Comparison of ENCODE assay signal across 8 cellular contexts in the genomic region with DNA sequence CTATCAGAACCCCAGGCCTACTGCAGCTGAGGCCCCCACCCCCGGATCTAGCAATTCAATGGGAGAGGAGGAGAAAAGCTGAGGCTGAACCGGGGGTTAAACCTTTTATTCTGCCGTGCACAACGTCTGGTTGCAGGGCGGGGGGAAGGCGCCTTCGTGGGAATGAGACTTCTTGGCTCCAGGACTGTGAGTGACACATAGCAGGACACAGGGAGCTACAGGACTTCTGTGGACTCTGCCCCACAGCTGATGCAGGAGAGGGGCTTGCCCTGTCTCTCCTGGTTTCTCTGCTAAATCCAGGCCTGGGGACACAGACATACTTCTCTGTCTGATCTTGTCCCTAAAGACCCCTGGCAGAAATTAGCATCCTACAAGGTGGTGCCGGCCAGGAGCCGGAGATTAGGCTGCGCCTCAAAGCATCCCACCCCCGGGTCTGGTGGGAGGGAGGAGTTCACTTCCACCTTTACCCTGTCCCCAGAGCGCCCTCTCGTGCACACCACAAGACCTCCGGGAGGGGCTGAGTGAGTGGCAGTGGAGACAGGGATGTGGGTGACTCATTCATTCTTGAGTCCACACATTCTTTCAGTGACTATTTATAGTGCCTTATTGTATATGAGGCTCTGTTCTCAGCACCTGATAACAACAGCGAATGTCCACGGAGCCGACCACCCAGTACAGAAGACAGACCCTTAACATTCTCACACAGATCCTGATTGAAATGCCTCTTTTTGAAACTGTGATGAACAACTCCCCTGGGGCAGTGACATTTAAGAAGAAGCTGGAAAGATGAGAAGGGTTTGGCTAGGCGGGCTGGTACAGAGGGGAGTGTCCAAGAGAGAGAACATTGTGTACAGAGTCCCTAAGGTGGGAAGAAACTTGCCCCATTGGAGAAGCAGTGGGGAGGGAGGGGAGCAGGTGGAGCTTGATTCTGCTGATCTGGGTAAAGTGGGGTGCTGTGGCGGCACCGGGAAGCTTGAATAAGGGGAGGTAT. TPM values are rescaled to one million over a fixed set of nuclear protein-coding genes. Genes with fewer than 3 reads are reported as not detected.
A peak's percentile ranks its signal among the peaks of the same experiment; 100 is the strongest.
DNase-seq lines count a peak whose midpoint lies in the region; ATAC-seq and TF ChIP-seq lines count a peak whose summit lies in the region.

No MANE protein-coding gene starts in this region.

- no peak for ATAC-seq in GM21447 (IDR thresholded peaks at IDR 0.05; ENCODE audit: unreplicated experiment)

- H3K4me3 ChIP-seq in fibroblast of pulmonary artery (replicated peaks; ENCODE audit: low read depth, low read length) (no peak overlapping the region), ovary (no peak overlapping the region)

- no peaks in the 10 kb centered on the region for H3K36me3 ChIP-seq in ovary

- peak overlapping the region; percentile 5 to 43 for H3K27ac ChIP-seq in ovary

- peaks cover 2% of the 10 kb centered on the region for H3K4me1 ChIP-seq in ovary (ENCODE audit: insufficient read depth)

- 32 to 39% (median 37%) methylated on average over 20 of the region's 20 CpGs for WGBS in ovary, 3 donors

- no peak for TF ChIP-seq POLR2A in ovary (IDR thresholded peaks at IDR 0.05)

- intact Hi-C loops in ovary (cut with DNase I) = no loop called here

- DNase-seq in DMS 273 (lab: John Stamatoyannopoulos, UW; ENCODE audit: unreplicated experiment) (peak; percentile 72), DMS 273 treated with DMSO at 0.1 percent for 48 hours (lab: John Stamatoyannopoulos, UW) (no peak), HUDEP-2 (lab: John Stamatoyannopoulos, UW; ENCODE audit: unreplicated experiment in 76 of 76) (peak in 75 of 76 experiments; percentile 7 to 95 (median 84)), SW 1271 (lab: John Stamatoyannopoulos, UW) (peak; percentile 80 to 87), fibroblast of pulmonary artery (ENCODE audit: low read depth) (peak; percentile 89), ovary (peak; percentile 70 to 79 (median 75))
- no peak for DNase-seq in effector CD4-positive, alpha-beta T cell

- H3K9me3 ChIP-seq in ovary = no peaks in the 10 kb centered on the region

- H3K27me3 ChIP-seq in ovary = no peaks in the 10 kb centered on the region

- TF ChIP-seq CTCF in fibroblast of pulmonary artery (IDR thresholded peaks at IDR 0.05; ENCODE audit: low read length, missing control alignments) (peak; percentile 68), ovary (IDR thresholded peaks at IDR 0.05) (peak in 2 of 3 donors; percentile 15 to 18)

- no peak for TF ChIP-seq EP300 in ovary (IDR thresholded peaks at IDR 0.05)

RNA-seq across cellular contexts. Expression of gene GMPR, which starts 38.9 kb away (rescaled TPM):
- total RNA-seq in ovary = 10 to 100 TPM; 18.6 to 49.4 (median 35.1) TPM
- polyA plus RNA-seq in ovary = 10 to 100 TPM; 32.5 to 50.2 TPM

Comparison
In these comparisons a context has a peak if more than half of its experiments do, and no peak if none do; other contexts are left out.
1. DNase-seq: peak in DMS 273 (single experiment), HUDEP-2 (75 of 76), SW 1271 (2 of 2), fibroblast of pulmonary artery (single experiment) and ovary (5 of 5); none in DMS 273 treated with DMSO at 0.1 percent for 48 hours (single experiment) and effector CD4-positive, alpha-beta T cell (single experiment).